Comparison of ENCODE assay signal across 8 cellular contexts in the genomic region with DNA sequence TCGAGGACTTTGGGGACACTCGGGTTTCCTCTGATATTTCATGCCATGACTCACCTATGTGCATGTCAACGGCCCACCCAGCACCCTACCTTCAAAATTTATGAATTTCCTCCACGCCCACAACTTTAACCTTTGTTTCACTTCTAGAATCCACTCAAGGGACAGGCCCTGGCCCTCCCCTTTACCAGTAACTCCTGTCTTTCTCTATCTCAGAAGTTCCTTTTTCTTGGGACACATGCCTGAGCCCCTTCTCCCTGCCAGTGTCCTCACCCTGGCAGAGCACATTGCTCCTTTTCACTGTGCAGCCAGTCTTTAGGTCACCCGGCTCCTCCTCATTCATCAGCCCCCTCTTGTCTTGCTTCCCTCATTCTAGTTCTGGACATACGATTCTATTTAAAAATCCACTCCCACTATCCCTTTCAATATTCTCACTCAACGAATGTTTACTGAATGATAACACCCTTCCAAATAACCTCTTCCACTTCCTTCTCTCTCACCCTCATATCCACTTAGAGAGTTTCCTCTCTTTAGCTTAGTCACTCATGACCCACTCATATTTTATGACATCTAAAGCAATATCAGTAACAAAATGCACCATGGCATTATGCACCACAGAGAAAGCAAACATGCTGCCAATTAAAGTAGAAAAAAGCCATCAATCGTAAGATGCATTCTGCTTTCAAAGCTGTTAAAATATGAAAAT.
DNase-seq lines count a peak whose midpoint lies in the region; ATAC-seq, FAIRE-seq and TF ChIP-seq lines count a peak whose summit lies in the region.

No MANE protein-coding gene starts in this region.

- intact Hi-C loops in endothelial cell of umbilical vein (cut with micrococcal nuclease), result loop anchor here (1.0 to 2.0 kb wide), 2 partner anchors 23 to 175 kb away; no protein-coding TSS in a partner anchor

- TF ChIP-seq POLR2A in endothelial cell of umbilical vein (IDR thresholded peaks at IDR 0.05; ENCODE audit: low read depth, low read length), result no peak

- H2AFZ ChIP-seq in endothelial cell of umbilical vein (ENCODE audit: low read depth, low read length), result peak overlapping the region; percentile 48

- peak; percentile 54 for ATAC-seq in GM19452 (IDR thresholded peaks at IDR 0.05; ENCODE audit: unreplicated experiment)
- ATAC-seq in HG03469 (IDR thresholded peaks at IDR 0.05; ENCODE audit: unreplicated experiment), result no peak

- FAIRE-seq in HTR-8/SVneo (lab: Jason Lieb, UNC), result no peak
- peak; percentile 75 for FAIRE-seq in endothelial cell of umbilical vein (lab: Jason Lieb, UNC)

- no peaks in the 10 kb centered on the region for H3K9me1 ChIP-seq in endothelial cell of umbilical vein (replicated peaks; ENCODE audit: control insufficient read depth, extremely low read depth, insufficient read depth, low read length)

- H3K9ac ChIP-seq in BLaER1 treated with 17β-estradiol and CSF1 and Interleukin-3, amounts not matched to agents 10 nM and 100 nM, result peak overlapping the region in 3 of 11 experiments; percentile 11 to 68 (median 54); a peak in 5 of 22 replicates
- H3K9ac ChIP-seq in endothelial cell of umbilical vein (replicated peaks; ENCODE audit: extremely low read depth, insufficient read depth, low read length), result peak overlapping the region; percentile 8

- H3K4me3 ChIP-seq in BLaER1 treated with 17β-estradiol and CSF1 and Interleukin-3, amounts not matched to agents 10 nM and 100 nM, result 0 out of 20 replicates have a peak overlapping the region, but pooled peaks of 1 of the 10 experiments have one; percentile 2
- H3K4me3 ChIP-seq in endothelial cell of umbilical vein (replicated peaks in 1 of 3; ENCODE audit: insufficient read depth in 1 of 3, low read depth in 1 of 3, low read length in 3 of 3), result no peak overlapping the region

- H3K27me3 ChIP-seq in BLaER1 treated with 17β-estradiol and CSF1 and Interleukin-3, amounts not matched to agents 10 nM and 100 nM, result no peaks in the 10 kb centered on the region
- H3K27me3 ChIP-seq in endothelial cell of umbilical vein (ENCODE audit: control insufficient read depth in 2 of 2, insufficient read depth in 2 of 2, low read length in 2 of 2), result no peaks in the 10 kb centered on the region

- H3K27ac Mint-ChIP-seq in progenitor cell of endocrine pancreas, result no peak overlapping the region

- POLR2A ChIA-PET in endothelial cell of umbilical vein (lab: Charles Lee), result no interaction called here

- no peaks in the 10 kb centered on the region for H3K79me2 ChIP-seq in endothelial cell of umbilical vein (ENCODE audit: control insufficient read depth, insufficient read depth, low read length)

- peak overlapping the region in 5 of 11 experiments; percentile 42 to 83 (median 72); a peak in 8 of 22 replicates for H3K27ac ChIP-seq in BLaER1 treated with 17β-estradiol and CSF1 and Interleukin-3, amounts not matched to agents 10 nM and 100 nM
- peak overlapping the region; percentile 70 for H3K27ac ChIP-seq in endothelial cell of umbilical vein (ENCODE audit: insufficient read depth, low read depth, low read length)

- H3K4me1 Mint-ChIP-seq in progenitor cell of endocrine pancreas (ENCODE audit: low read depth), result no peaks in the 10 kb centered on the region

- no peak overlapping the region for H3K4me3 Mint-ChIP-seq in progenitor cell of endocrine pancreas (ENCODE audit: low read depth)

- no peaks in the 10 kb centered on the region for H3K9me3 Mint-ChIP-seq in progenitor cell of endocrine pancreas (ENCODE audit: low read depth)

- dilution Hi-C loops in endothelial cell of umbilical vein (cut with MboI; ENCODE audit: extremely low pct_ligation_motif_present, low sequenced_read_pairs), result no loop called here

- H4K20me1 ChIP-seq in BLaER1 treated with 17β-estradiol and CSF1 and Interleukin-3, amounts not matched to agents 10 nM and 100 nM, result no peaks in the 10 kb centered on the region
- no peaks in the 10 kb centered on the region for H4K20me1 ChIP-seq in endothelial cell of umbilical vein (replicated peaks; ENCODE audit: control insufficient read depth, extremely low read depth, insufficient read depth, low read length)

- no peaks in the 10 kb centered on the region for H3K36me3 ChIP-seq in BLaER1 treated with 17β-estradiol and CSF1 and Interleukin-3, amounts not matched to agents 10 nM and 100 nM
- no peaks in the 10 kb centered on the region for H3K36me3 ChIP-seq in endothelial cell of umbilical vein (ENCODE audit: control insufficient read depth in 2 of 2, extremely low read depth in 1 of 2, insufficient read depth in 2 of 2, low read length in 2 of 2)

- H3K4me2 ChIP-seq in BLaER1 treated with 17β-estradiol and CSF1 and Interleukin-3, amounts not matched to agents 10 nM and 100 nM, result peak overlapping the region in 6 of 11 experiments; percentile 9 to 85 (median 62); a peak in 10 of 22 replicates
- H3K4me2 ChIP-seq in endothelial cell of umbilical vein (ENCODE audit: insufficient read depth, low read length), result peak overlapping the region; percentile 68

- DNase-seq in HTR-8/SVneo (ENCODE audit: insufficient read length, low spot score) (peak; percentile 6), endothelial cell of umbilical vein (ENCODE audit: low read depth, low spot score) (peak; percentile 75), progenitor cell of endocrine pancreas (ENCODE audit: low spot score, unreplicated experiment) (no peak), T1000 (lab: John Stamatoyannopoulos, UW) (no peak), NCI-H82 treated with DMSO at 0.1 percent for 48 hours (lab: John Stamatoyannopoulos, UW; ENCODE audit: unreplicated experiment) (no peak)

- H3K4me1 ChIP-seq in BLaER1 treated with 17β-estradiol and CSF1 and Interleukin-3, amounts not matched to agents 10 nM and 100 nM, result peaks cover 0 to 60% (median 9%) of the 10 kb centered on the region in 10 experiments; a peak in 10 of 20 replicates
- peaks cover 34% of the 10 kb centered on the region for H3K4me1 ChIP-seq in endothelial cell of umbilical vein (ENCODE audit: control insufficient read depth, extremely low read depth, insufficient read depth, low read length)

- TF ChIP-seq CTCF in endothelial cell of umbilical vein (IDR thresholded peaks at IDR 0.05; ENCODE audit: extremely low read depth in 1 of 2, insufficient read depth in 1 of 2, low read depth in 1 of 2, low read length in 2 of 2) (no peak), progenitor cell of endocrine pancreas (IDR thresholded peaks at IDR 0.05; ENCODE audit: unreplicated experiment) (no peak)

- no peaks in the 10 kb centered on the region for H3K36me3 Mint-ChIP-seq in progenitor cell of endocrine pancreas (ENCODE audit: insufficient read depth)

- BruUV-seq in endothelial cell of umbilical vein (replicated peaks; lab: Mats Ljungman, UMichigan), result no TSS peak

- CTCF ChIA-PET in endothelial cell of umbilical vein (lab: Charles Lee), result interaction anchor here (1.3 kb wide), 1 partner anchor 16 kb away, joined by 4 read pairs; no protein-coding TSS in a partner anchor

- no peaks in the 10 kb centered on the region for H3K9me3 ChIP-seq in BLaER1 treated with 17β-estradiol and CSF1 and Interleukin-3, amounts not matched to agents 10 nM and 100 nM (replicated peaks in 1 of 11)
- no peaks in the 10 kb centered on the region for H3K9me3 ChIP-seq in endothelial cell of umbilical vein (replicated peaks; ENCODE audit: control insufficient read depth, insufficient read depth, low read length)

- no peaks in the 10 kb centered on the region for H3K27me3 Mint-ChIP-seq in progenitor cell of endocrine pancreas

TF ChIP-seq in endothelial cell of umbilical vein, 7 proteins besides CTCF, POLR2A, EP300 and RAD21:
- TF ChIP-seq FOS (IDR thresholded peaks at IDR 0.05; ENCODE audit: borderline replicate concordance, insufficient read depth, low read length), result peak; percentile 83
- no peak for TF ChIP-seq EZH2 (IDR thresholded peaks at IDR 0.05; ENCODE audit: borderline replicate concordance, low read depth, low read length, severe bottlenecking)
- peak; percentile 8 for TF ChIP-seq JUN (IDR thresholded peaks at IDR 0.05; ENCODE audit: borderline replicate concordance, insufficient read depth, insufficient read length, low read depth)
- TF ChIP-seq GATA2 (IDR thresholded peaks at IDR 0.05; ENCODE audit: insufficient read depth, insufficient read length, low read depth, low read length), result peak; percentile 77
- TF ChIP-seq POLR2AphosphoS5 (IDR thresholded peaks at IDR 0.05; ENCODE audit: insufficient read depth, low read depth, low read length), result peak; percentile 31
- no peak for TF ChIP-seq MYC (IDR thresholded peaks at IDR 0.05; ENCODE audit: low read depth, low read length)
- TF ChIP-seq, protein P1, sequence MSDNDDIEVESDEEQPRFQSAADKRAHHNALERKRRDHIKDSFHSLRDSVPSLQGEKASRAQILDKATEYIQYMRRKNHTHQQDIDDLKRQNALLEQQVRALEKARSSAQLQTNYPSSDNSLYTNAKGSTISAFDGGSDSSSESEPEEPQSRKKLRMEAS (IDR thresholded peaks at IDR 0.05; ENCODE audit: insufficient read depth, insufficient read length), result no peak

Comparison
In these comparisons a context has a peak if more than half of its experiments do, and no peak if none do; other contexts are left out.
1. DNase-seq: peak in HTR-8/SVneo (single experiment) and endothelial cell of umbilical vein (single experiment); none in progenitor cell of endocrine pancreas (single experiment), T1000 (single experiment) and NCI-H82 treated with DMSO at 0.1 percent for 48 hours (single experiment).